Comparison of ENCODE assay signal across 8 cellular contexts in genomic region chr14:76924363-76925151, GRCh38.
DNase-seq lines count a peak whose midpoint lies in the region; TF ChIP-seq lines count a peak whose summit lies in the region.

No MANE protein-coding gene starts in this region.

- H3K79me2 ChIP-seq in H9 (ENCODE audit: insufficient read depth, low read length) (no peaks in the 10 kb centered on the region), neural cell (replicated peaks; ENCODE audit: insufficient read depth, low read length) (peaks cover 14% of the 10 kb centered on the region)

- TF ChIP-seq CTCF in H9 (conservative IDR thresholded peaks at IDR 0.05) (no peak), neural cell (IDR thresholded peaks at IDR 0.05; ENCODE audit: poor library complexity, severe bottlenecking) (peak; percentile 3), GM10248 (IDR thresholded peaks at IDR 0.05; ENCODE audit: control extremely low read depth, extremely low read depth, low read depth, missing control alignments) (no peak)

- peak overlapping the region; percentile 98 for H2BK120ac ChIP-seq in H9 (ENCODE audit: low read depth, low read length, poor library complexity, severe bottlenecking)

- H3K27me3 Mint-ChIP-seq in H9 (ENCODE audit: low read depth): peaks cover 2% of the 10 kb centered on the region

- H3K23me2 ChIP-seq in H9 (ENCODE audit: insufficient read length, low read depth, low read length, poor library complexity, severe bottlenecking): peaks cover 3% of the 10 kb centered on the region

- peak overlapping the region; percentile 96 for H3K18ac ChIP-seq in H9 (ENCODE audit: insufficient read length, low read depth, low read length)

- H2AK5ac ChIP-seq in H9 (ENCODE audit: insufficient read length, low read length): no peak overlapping the region

- DNase-seq in H9: peak; percentile 95
- DNase-seq in NCI-H2196 treated with DMSO at 0.1 percent for 48 hours (lab: John Stamatoyannopoulos, UW; ENCODE audit: unreplicated experiment): peak; percentile 93
- peak; percentile 82 for DNase-seq in astrocyte of the hippocampus (ENCODE audit: low read depth, low spot score)
- DNase-seq in dermis blood vessel endothelial cell: no peak
- no peak for DNase-seq in activated T-cell treated with anti-CD3 and anti-CD28 coated beads, Interleukin-2, amount 50 U/mL, for 48 hours
- no peak for DNase-seq in AG20443 (ENCODE audit: low spot score)
- DNase-seq in GM10248 (ENCODE audit: extremely low spot score): no peak

- peak overlapping the region; percentile 41 to 67 for H3K4me3 Mint-ChIP-seq in H9

- H3K27me3 ChIP-seq in H9 (ENCODE audit: insufficient read depth, low read length): no peaks in the 10 kb centered on the region
- no peaks in the 10 kb centered on the region for H3K27me3 ChIP-seq in neural cell (ENCODE audit: insufficient read depth, low read depth, low read length)

- H2AFZ ChIP-seq in H9 (ENCODE audit: low read length) (no peak overlapping the region), neural cell (ENCODE audit: low read depth, low read length) (no peak overlapping the region)

- H4K20me1 ChIP-seq in H9 (ENCODE audit: control insufficient read depth, insufficient read depth, insufficient read length) (no peaks in the 10 kb centered on the region), neural cell (ENCODE audit: insufficient read depth) (no peaks in the 10 kb centered on the region)

- no peak overlapping the region for H3K56ac ChIP-seq in H9 (ENCODE audit: insufficient read length, low read depth, low read length)

- peaks cover 25% of the 10 kb centered on the region for H3F3A ChIP-seq in neural cell (ENCODE audit: insufficient read depth, low read length, poor library complexity, severe bottlenecking)

- H2BK5ac ChIP-seq in H9 (ENCODE audit: insufficient read length, low read length): peak overlapping the region; percentile 47

- H3K9me2 ChIP-seq in neural cell (ENCODE audit: insufficient read depth, low read length): no peaks in the 10 kb centered on the region

- H2BK15ac ChIP-seq in H9 (ENCODE audit: low read depth, low read length): peak overlapping the region; percentile 60

- WGBS in H9 (ENCODE audit: extremely low coverage, insufficient read length, low lambda C conversion rate): no CpG with 5 or more reads among the region's 18 CpGs

- no peak overlapping the region for H3K9ac ChIP-seq in H9 (ENCODE audit: extremely low read depth, insufficient read length, low read length)
- peak overlapping the region; percentile 93 for H3K9ac ChIP-seq in neural cell (ENCODE audit: low read length)

- POLR2A ChIA-PET in GM10248 (lab: Yijun Ruan, JAX): no interaction called here

- H3K36me3 ChIP-seq in neural cell (ENCODE audit: insufficient read depth, low read length): no peaks in the 10 kb centered on the region

- H3K4me1 ChIP-seq in H9 (ENCODE audit: insufficient read depth, low read length): peaks cover 29% of the 10 kb centered on the region; the same call in 1 of the 2 replicates

- no peaks in the 10 kb centered on the region for H3K36me3 Mint-ChIP-seq in H9 (ENCODE audit: insufficient read depth in 1 of 3, low read depth in 3 of 3)

- H3K4me1 Mint-ChIP-seq in H9: peaks cover 73 to 85% of the 10 kb centered on the region in 2 experiments

- H4K8ac ChIP-seq in H9 (replicated peaks; ENCODE audit: insufficient read length, low read depth, low read length): no peak overlapping the region

- peak overlapping the region; percentile 70 for H2BK12ac ChIP-seq in H9 (ENCODE audit: insufficient read length, low read depth, low read length)

- TF ChIP-seq EP300 in neural cell (conservative IDR thresholded peaks at IDR 0.05; ENCODE audit: poor library complexity, severe bottlenecking): peak; percentile 88

- H3K14ac ChIP-seq in H9 (ENCODE audit: insufficient read depth, low read length): peak overlapping the region; percentile 90

- peak overlapping the region; percentile 49 for H2BK20ac ChIP-seq in H9 (ENCODE audit: low read depth, low read length, poor library complexity, severe bottlenecking)

- peak overlapping the region; percentile 8 for H4K91ac ChIP-seq in H9 (ENCODE audit: insufficient read length, low read depth, low read length)

- no peaks in the 10 kb centered on the region for H3K79me1 ChIP-seq in H9 (ENCODE audit: insufficient read depth, low read depth, low read length, poor library complexity, severe bottlenecking)

- peak overlapping the region; percentile 80 for H3T11ph ChIP-seq in H9 (ENCODE audit: low read length)

- no peaks in the 10 kb centered on the region; a peak in 3 of 5 replicates for H3K9me3 Mint-ChIP-seq in H9

- no peak overlapping the region for H4K5ac ChIP-seq in H9 (ENCODE audit: insufficient read length, low read depth, low read length)

- peak overlapping the region; percentile 78; the same call in 1 of the 2 replicates for H3K4ac ChIP-seq in H9 (ENCODE audit: low read depth, low read length)

- H3K27ac Mint-ChIP-seq in H9: peak overlapping the region; percentile 97 to 100 (median 97)

- H3K9me3 ChIP-seq in H9 (ENCODE audit: control insufficient read depth, low read depth, low read length) (no peaks in the 10 kb centered on the region), neural cell (ENCODE audit: low read length) (no peaks in the 10 kb centered on the region)

- H3K4me3 ChIP-seq in neural cell (ENCODE audit: low read length): peak overlapping the region; percentile 61

- CTCF ChIA-PET in GM10248 (lab: Yijun Ruan, JAX): interaction anchor here (0.8 to 5.6 kb wide), 7 partner anchors 8 to 168 kb away, joined by 3 to 47 read pairs (median 5); no protein-coding TSS in a partner anchor

- no peak for TF ChIP-seq RAD21 in neural cell (conservative IDR thresholded peaks at IDR 0.05)

- H3K27ac ChIP-seq in H9 (ENCODE audit: insufficient read length, low read depth, low read length): peak overlapping the region; percentile 16
- peak overlapping the region; percentile 100 for H3K27ac ChIP-seq in neural cell (ENCODE audit: low read length)

- no peak overlapping the region for H3K23ac ChIP-seq in H9 (ENCODE audit: insufficient read length, low read depth, low read length)

- peak overlapping the region; percentile 26 for H3K4me2 ChIP-seq in H9 (ENCODE audit: insufficient read depth, insufficient read length, low read length)
- peak overlapping the region; percentile 49 for H3K4me2 ChIP-seq in neural cell (ENCODE audit: low read length)

TF ChIP-seq in neural cell, 6 proteins besides CTCF, POLR2A, EP300 and RAD21:
- TF ChIP-seq SMC3 (conservative IDR thresholded peaks at IDR 0.05; ENCODE audit: poor library complexity) (no peak), REST (IDR thresholded peaks at IDR 0.05; ENCODE audit: borderline replicate concordance) (peak; percentile 55), POLR2AphosphoS5 (IDR thresholded peaks at IDR 0.05) (peak; percentile 79)

Comparison
In these comparisons a context has a peak if more than half of its experiments do, and no peak if none do; other contexts are left out.
1. DNase-seq: peak in H9 (single experiment), NCI-H2196 treated with DMSO at 0.1 percent for 48 hours (single experiment) and astrocyte of the hippocampus (single experiment); none in dermis blood vessel endothelial cell (single experiment), activated T-cell treated with anti-CD3 and anti-CD28 coated beads, Interleukin-2, amount 50 U/mL, for 48 hours (0 of 2), AG20443 (single experiment) and GM10248 (single experiment).